Comparison of ENCODE assay signal across 24 cellular contexts in genomic region chr20:6066582-6066981, GRCh38. TPM values are rescaled to one million over a fixed set of nuclear protein-coding genes. Genes with fewer than 3 reads are reported as not detected.
"Had no signal": no experiment of that assay in that cellular context is flagged by ENCODE, and none has a peak within 500 bp of the region (broad histone marks: within the 10 kb centered on the region; RNA-seq: fewer than 3 reads in every experiment).

No MANE protein-coding gene starts in this region.

- ATAC-seq: effector memory CD8-positive, alpha-beta T cell; esophagus mucosa; foreskin keratinocyte; gastrocnemius medialis; gastroesophageal sphincter; heart left ventricle; heart right ventricle had no signal

- DNase-seq: colonic mucosa; cortex of kidney; dermis blood vessel endothelial cell; dorsolateral prefrontal cortex; effector CD4-positive, alpha-beta T cell; effector CD8-positive, alpha-beta T cell; effector memory CD4-positive, alpha-beta T cell; effector memory CD8-positive, alpha-beta T cell; endodermal cell; erythroblast; esophagus squamous epithelium; foreskin fibroblast; foreskin keratinocyte; foreskin melanocyte; gastrocnemius medialis; glutamatergic neuron; head of caudate nucleus; heart left ventricle; heart right ventricle had no signal

RNA-seq across cellular contexts. Expression of gene LRRN4, which starts 12.7 kb away (rescaled TPM):
- total RNA-seq: colonic mucosa, dermis microvascular lymphatic vessel endothelial cell, endothelial cell of umbilical vein, esophagus mucosa, fibroblast of villous mesenchyme, gastrocnemius medialis, gastroesophageal sphincter had no signal
